8 cellular contexts compared by ENCODE assay signal in the genomic region with DNA sequence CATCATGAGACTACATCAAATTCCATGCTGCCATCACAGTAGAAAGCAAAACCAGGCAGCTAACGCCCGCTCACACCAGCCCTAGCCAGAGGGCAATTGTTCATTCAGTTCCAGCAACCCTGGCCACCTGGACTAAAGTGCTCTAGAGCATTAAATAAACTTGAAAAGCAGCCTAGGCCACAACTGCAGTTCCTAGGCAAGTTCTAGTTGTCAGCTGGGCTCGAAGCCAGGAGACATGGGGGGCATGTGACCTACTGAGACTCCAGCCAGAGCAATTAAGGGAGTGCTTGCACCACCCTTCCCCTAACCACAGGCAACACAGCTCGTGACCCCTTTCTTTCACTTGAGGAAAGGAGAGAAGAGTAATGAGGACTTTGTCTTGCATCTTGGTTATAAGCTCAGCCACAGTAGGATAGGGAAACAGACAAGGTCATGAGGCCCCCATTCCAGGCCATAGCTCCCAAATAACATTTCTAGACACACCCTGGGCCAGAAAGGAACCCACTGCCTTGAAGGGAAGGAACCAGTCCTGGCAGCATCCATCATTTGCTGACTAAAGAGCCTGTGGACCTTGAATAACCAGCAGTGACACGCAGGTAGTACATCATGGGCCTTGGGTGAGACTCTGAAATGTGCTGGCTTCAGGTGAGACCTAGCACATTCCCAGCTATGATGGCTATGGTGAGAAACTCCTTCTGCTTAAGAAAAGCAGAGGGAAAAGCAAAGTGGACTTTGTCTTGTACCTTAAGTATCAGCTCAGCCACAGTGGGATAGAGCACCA.
A peak's percentile ranks its signal among the peaks of the same experiment; 100 is the strongest.
DNase-seq lines count a peak whose midpoint lies in the region; ATAC-seq and TF ChIP-seq lines count a peak whose summit lies in the region.

No MANE protein-coding gene starts in this region.

- no TSS peak for BruUV-seq in Panc1 (replicated peaks; lab: Mats Ljungman, UMichigan)

- no peak for TF ChIP-seq CTCF in GM23338 (conservative IDR thresholded peaks at IDR 0.05; ENCODE audit: low read depth in 2 of 2)
- TF ChIP-seq CTCF in Panc1 (IDR thresholded peaks at IDR 0.05): no peak
- TF ChIP-seq CTCF in fibroblast of mammary gland (conservative IDR thresholded peaks at IDR 0.05; ENCODE audit: control insufficient read depth, insufficient read depth, low read depth, low read length): no peak
- no peak for TF ChIP-seq CTCF in glutamatergic neuron (IDR thresholded peaks at IDR 0.05; ENCODE audit: partially characterized antibody, unreplicated experiment)

- H3K36me3 ChIP-seq in GM23338 (ENCODE audit: insufficient read depth): no peaks in the 10 kb centered on the region
- no peaks in the 10 kb centered on the region for H3K36me3 ChIP-seq in Panc1 (ENCODE audit: control insufficient read depth, insufficient read depth, low read length)

- H3K4me3 ChIP-seq in GM23338: no peak overlapping the region
- H3K4me3 ChIP-seq in Panc1 (ENCODE audit: low read depth in 2 of 2, low read length in 2 of 2): no peak overlapping the region
- H3K4me3 ChIP-seq in fibroblast of mammary gland (ENCODE audit: control insufficient read depth, low read depth, low read length): no peak overlapping the region

- no peaks in the 10 kb centered on the region; the same call in 1 of the 2 replicates for H4K20me1 ChIP-seq in GM23338 (replicated peaks; ENCODE audit: insufficient read depth)

- H3K4me3 Mint-ChIP-seq in GM23338 (no peak overlapping the region), T-helper 17 cell (no peak overlapping the region), glutamatergic neuron (ENCODE audit: unreplicated experiment) (no peak overlapping the region)
- no peak overlapping the region for H3K4me3 Mint-ChIP-seq in activated CD4-positive, alpha-beta memory T cell treated with anti-CD3 and anti-CD28 coated beads, Interleukin-2, amount 10 ng/mL, durations not matched to agents 7 days and 5 days
- no peak overlapping the region for H3K4me3 Mint-ChIP-seq in activated naive CD8-positive, alpha-beta T cell treated with anti-CD3 and anti-CD28 coated beads for 36 hours

- H3K79me2 ChIP-seq in GM23338 (replicated peaks; ENCODE audit: insufficient read depth): peaks cover 24% of the 10 kb centered on the region

- DNase-seq in GM23338 (ENCODE audit: low spot score) (no peak), Panc1 (ENCODE audit: low read depth, low spot score) (no peak), fibroblast of mammary gland (ENCODE audit: low read depth) (peak; percentile 70), putamen (ENCODE audit: low spot score) (peak; percentile 54), T-helper 17 cell (no peak), glutamatergic neuron (no peak)
- DNase-seq in activated CD4-positive, alpha-beta memory T cell treated with anti-CD3 and anti-CD28 coated beads, Interleukin-2, amount 10 ng/mL, durations not matched to agents 7 days and 5 days: no peak
- DNase-seq in activated naive CD8-positive, alpha-beta T cell treated with anti-CD3 and anti-CD28 coated beads for 36 hours: no peak

- peaks cover 12% of the 10 kb centered on the region; the same call in 2 of the 3 replicates for H3K4me1 Mint-ChIP-seq in GM23338
- H3K4me1 Mint-ChIP-seq in T-helper 17 cell: peaks cover 17% of the 10 kb centered on the region
- H3K4me1 Mint-ChIP-seq in glutamatergic neuron (ENCODE audit: low read depth, unreplicated experiment): no peaks in the 10 kb centered on the region
- no peaks in the 10 kb centered on the region for H3K4me1 Mint-ChIP-seq in activated CD4-positive, alpha-beta memory T cell treated with anti-CD3 and anti-CD28 coated beads, Interleukin-2, amount 10 ng/mL, durations not matched to agents 7 days and 5 days
- peaks cover 11% of the 10 kb centered on the region for H3K4me1 Mint-ChIP-seq in activated naive CD8-positive, alpha-beta T cell treated with anti-CD3 and anti-CD28 coated beads for 36 hours

- H3K9me3 Mint-ChIP-seq in GM23338 (peaks cover 25% of the 10 kb centered on the region), glutamatergic neuron (ENCODE audit: unreplicated experiment) (peaks cover 3% of the 10 kb centered on the region)
- peaks cover 25% of the 10 kb centered on the region for H3K9me3 Mint-ChIP-seq in activated CD4-positive, alpha-beta memory T cell treated with anti-CD3 and anti-CD28 coated beads, Interleukin-2, amount 10 ng/mL, durations not matched to agents 7 days and 5 days
- peaks cover 27% of the 10 kb centered on the region for H3K9me3 Mint-ChIP-seq in activated naive CD8-positive, alpha-beta T cell treated with anti-CD3 and anti-CD28 coated beads for 36 hours

- POLR2A ChIA-PET in Panc1 (lab: Charles Lee): no interaction called here
- POLR2A ChIA-PET in activated CD4-positive, alpha-beta memory T cell treated with anti-CD3 and anti-CD28 coated beads, Interleukin-2, amount 10 ng/mL, durations not matched to agents 7 days and 5 days (lab: Charles Lee): no interaction called here

- CTCF ChIA-PET in Panc1 (lab: Charles Lee): no interaction called here
- CTCF ChIA-PET in activated CD4-positive, alpha-beta memory T cell treated with anti-CD3 and anti-CD28 coated beads, Interleukin-2, amount 10 ng/mL, durations not matched to agents 7 days and 5 days (lab: Charles Lee): no interaction called here

- no peaks in the 10 kb centered on the region; the same call in 1 of the 2 replicates for H3K4me1 ChIP-seq in GM23338 (ENCODE audit: insufficient read depth)
- no peaks in the 10 kb centered on the region for H3K4me1 ChIP-seq in Panc1 (ENCODE audit: control insufficient read depth, insufficient read depth, low read length)

- no peaks in the 10 kb centered on the region for H3F3A ChIP-seq in GM23338 (replicated peaks; ENCODE audit: low read depth)

- H3K9me3 ChIP-seq in Panc1 (ENCODE audit: control insufficient read depth, insufficient read depth, low read depth, low read length): peaks cover 15% of the 10 kb centered on the region; the same call in 1 of the 2 replicates
- H3K9me3 ChIP-seq in T-helper 17 cell (ENCODE audit: control insufficient read depth, low read length, poor library complexity, severe bottlenecking): no peaks in the 10 kb centered on the region

- H3K36me3 Mint-ChIP-seq in GM23338 (ENCODE audit: low read depth) (peaks cover 38% of the 10 kb centered on the region), T-helper 17 cell (ENCODE audit: low read depth) (peaks cover 6% of the 10 kb centered on the region), glutamatergic neuron (ENCODE audit: unreplicated experiment) (peaks cover 32% of the 10 kb centered on the region)
- H3K36me3 Mint-ChIP-seq in activated CD4-positive, alpha-beta memory T cell treated with anti-CD3 and anti-CD28 coated beads, Interleukin-2, amount 10 ng/mL, durations not matched to agents 7 days and 5 days (ENCODE audit: low read depth): peaks cover 44% of the 10 kb centered on the region
- peaks cover 57% of the 10 kb centered on the region for H3K36me3 Mint-ChIP-seq in activated naive CD8-positive, alpha-beta T cell treated with anti-CD3 and anti-CD28 coated beads for 36 hours

- H3K27me3 Mint-ChIP-seq in GM23338 (ENCODE audit: insufficient read depth, low read depth, poor library complexity): no peaks in the 10 kb centered on the region
- no peaks in the 10 kb centered on the region for H3K27me3 Mint-ChIP-seq in T-helper 17 cell
- H3K27me3 Mint-ChIP-seq in glutamatergic neuron (ENCODE audit: unreplicated experiment): no peaks in the 10 kb centered on the region
- H3K27me3 Mint-ChIP-seq in activated CD4-positive, alpha-beta memory T cell treated with anti-CD3 and anti-CD28 coated beads, Interleukin-2, amount 10 ng/mL, durations not matched to agents 7 days and 5 days: no peaks in the 10 kb centered on the region
- no peaks in the 10 kb centered on the region for H3K27me3 Mint-ChIP-seq in activated naive CD8-positive, alpha-beta T cell treated with anti-CD3 and anti-CD28 coated beads for 36 hours

- H2AFZ ChIP-seq in GM23338: no peak overlapping the region

- H3K27me3 ChIP-seq in GM23338 (ENCODE audit: insufficient read depth) (no peaks in the 10 kb centered on the region), Panc1 (ENCODE audit: control insufficient read depth, insufficient read depth, low read length) (no peaks in the 10 kb centered on the region)

- H3K9me2 ChIP-seq in GM23338 (ENCODE audit: insufficient read depth): no peaks in the 10 kb centered on the region

- in situ Hi-C loops in Panc1 (cut with HindIII; ENCODE audit: low pct_unique_long_range_greater_than_20kb, low sequenced_read_pairs): no loop called here

- H3K27ac ChIP-seq in GM23338 (ENCODE audit: low read depth) (no peak overlapping the region), Panc1 (ENCODE audit: low read length) (no peak overlapping the region)

- ATAC-seq in GM23338: no peak
- ATAC-seq in Panc1: peak; percentile 26; the same call in 1 of the 2 replicates
- no peak for ATAC-seq in T-helper 17 cell

- H3K27ac Mint-ChIP-seq in GM23338 (peak overlapping the region; percentile 80; the same call in 1 of the 2 replicates), T-helper 17 cell (no peak overlapping the region), glutamatergic neuron (ENCODE audit: unreplicated experiment) (no peak overlapping the region)
- H3K27ac Mint-ChIP-seq in activated CD4-positive, alpha-beta memory T cell treated with anti-CD3 and anti-CD28 coated beads, Interleukin-2, amount 10 ng/mL, durations not matched to agents 7 days and 5 days: no peak overlapping the region
- H3K27ac Mint-ChIP-seq in activated naive CD8-positive, alpha-beta T cell treated with anti-CD3 and anti-CD28 coated beads for 36 hours: no peak overlapping the region

- H3K4me2 ChIP-seq in GM23338: no peak overlapping the region

- intact Hi-C loops in Panc1 (cut with micrococcal nuclease; ENCODE audit: unreplicated experiment): no loop called here

TF ChIP-seq in GM23338, 12 proteins besides CTCF, POLR2A, EP300 and RAD21 (continues in another document):
- TF ChIP-seq POLR2AphosphoS5 (IDR thresholded peaks at IDR 0.05; ENCODE audit: low read depth) (no peak), CREB1 (CRISPR knock-in tag; IDR thresholded peaks at IDR 0.05; ENCODE audit: low read depth) (no peak)
- TF ChIP-seq, protein P1, sequence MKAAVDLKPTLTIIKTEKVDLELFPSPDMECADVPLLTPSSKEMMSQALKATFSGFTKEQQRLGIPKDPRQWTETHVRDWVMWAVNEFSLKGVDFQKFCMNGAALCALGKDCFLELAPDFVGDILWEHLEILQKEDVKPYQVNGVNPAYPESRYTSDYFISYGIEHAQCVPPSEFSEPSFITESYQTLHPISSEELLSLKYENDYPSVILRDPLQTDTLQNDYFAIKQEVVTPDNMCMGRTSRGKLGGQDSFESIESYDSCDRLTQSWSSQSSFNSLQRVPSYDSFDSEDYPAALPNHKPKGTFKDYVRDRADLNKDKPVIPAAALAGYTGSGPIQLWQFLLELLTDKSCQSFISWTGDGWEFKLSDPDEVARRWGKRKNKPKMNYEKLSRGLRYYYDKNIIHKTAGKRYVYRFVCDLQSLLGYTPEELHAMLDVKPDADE (IDR thresholded peaks at IDR 0.05): no peak

Comparison
In these comparisons a context has a peak if more than half of its experiments do, and no peak if none do; other contexts are left out.
1. DNase-seq: peak in fibroblast of mammary gland (single experiment) and putamen (single experiment); none in GM23338 (single experiment), Panc1 (single experiment), T-helper 17 cell (0 of 3), glutamatergic neuron (single experiment), activated CD4-positive, alpha-beta memory T cell treated with anti-CD3 and anti-CD28 coated beads, Interleukin-2, amount 10 ng/mL, durations not matched to agents 7 days and 5 days (single experiment) and activated naive CD8-positive, alpha-beta T cell treated with anti-CD3 and anti-CD28 coated beads for 36 hours (single experiment).